Comparison of ENCODE assay signal across 8 cellular contexts in the genomic region with DNA sequence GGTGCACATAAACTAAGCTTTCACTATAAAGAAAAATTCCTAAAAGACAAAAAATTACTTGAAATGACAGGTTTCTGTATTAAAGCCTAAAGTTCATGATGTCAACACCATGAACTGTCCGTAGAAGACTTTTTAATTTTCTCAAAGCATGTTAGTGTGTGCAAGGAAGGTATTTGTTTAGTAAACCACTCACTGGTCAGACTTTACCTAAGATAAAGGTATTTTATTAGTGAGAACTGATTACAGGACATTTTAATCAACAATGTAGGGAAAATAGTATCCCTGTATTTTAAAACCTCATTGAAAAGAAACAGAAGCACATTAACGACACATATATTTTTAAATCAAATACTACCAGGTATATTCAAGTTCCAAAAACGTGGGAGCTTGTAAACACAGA. TPM values are rescaled to one million over a fixed set of nuclear protein-coding genes. Genes with fewer than 3 reads are reported as not detected.
DNase-seq lines count a peak whose midpoint lies in the region.
"Had no signal": no experiment of that assay in that cellular context is flagged by ENCODE, and none has a peak within 500 bp of the region (broad histone marks: within the 10 kb centered on the region; RNA-seq: fewer than 3 reads in every experiment).

No MANE protein-coding gene starts in this region.

- no peaks in the 10 kb centered on the region for H3K36me3 ChIP-seq in HUES48 (ENCODE audit: control insufficient read depth, insufficient read depth, low read length)
- no peaks in the 10 kb centered on the region for H3K36me3 ChIP-seq in stomach smooth muscle (ENCODE audit: control insufficient read depth in 2 of 2, insufficient read depth in 2 of 2, low read length in 2 of 2)

- H3K27ac Mint-ChIP-seq in activated T-helper 2 cell treated with anti-CD3 and anti-CD28 coated beads, Interferon-gamma antibody, Interleukin-2, Interleukin-4, amounts not matched to agents 10 μg/mL and 5 μg/mL and 100 μg/mL, durations not matched to agents 14 hours and 24 hours and 36 hours, result peak overlapping the region; percentile 88
- H3K27ac Mint-ChIP-seq in immature natural killer cell, result peak overlapping the region; percentile 95 to 100 (median 96)

- peak overlapping the region; percentile 97 for H3K4me3 ChIP-seq in HUES48 (ENCODE audit: low read depth, low read length)
- peak overlapping the region; percentile 79 to 95 for H3K4me3 ChIP-seq in stomach smooth muscle (ENCODE audit: low read length in 2 of 2)

- peaks cover 56% of the 10 kb centered on the region for H3K36me3 Mint-ChIP-seq in activated T-helper 2 cell treated with anti-CD3 and anti-CD28 coated beads, Interferon-gamma antibody, Interleukin-2, Interleukin-4, amounts not matched to agents 10 μg/mL and 5 μg/mL and 100 μg/mL, durations not matched to agents 14 hours and 24 hours and 36 hours (ENCODE audit: low read depth)
- H3K36me3 Mint-ChIP-seq in immature natural killer cell, result peaks cover 0 to 6% (median 0%) of the 10 kb centered on the region in 3 donors

- peaks cover 43% of the 10 kb centered on the region for H3K4me1 Mint-ChIP-seq in activated T-helper 2 cell treated with anti-CD3 and anti-CD28 coated beads, Interferon-gamma antibody, Interleukin-2, Interleukin-4, amounts not matched to agents 10 μg/mL and 5 μg/mL and 100 μg/mL, durations not matched to agents 14 hours and 24 hours and 36 hours (ENCODE audit: low read depth)
- H3K4me1 Mint-ChIP-seq in immature natural killer cell, result peaks cover 63 to 79% of the 10 kb centered on the region in 2 donors

- peaks cover 47% of the 10 kb centered on the region for H3K4me1 ChIP-seq in HUES48 (ENCODE audit: control insufficient read depth, insufficient read depth, low read length)
- H3K4me1 ChIP-seq in stomach smooth muscle (ENCODE audit: control insufficient read depth, insufficient read depth, low read length), result peaks cover 11% of the 10 kb centered on the region

- peaks cover 4% of the 10 kb centered on the region for H3K9me3 Mint-ChIP-seq in activated T-helper 2 cell treated with anti-CD3 and anti-CD28 coated beads, Interferon-gamma antibody, Interleukin-2, Interleukin-4, amounts not matched to agents 10 μg/mL and 5 μg/mL and 100 μg/mL, durations not matched to agents 14 hours and 24 hours and 36 hours
- no peaks in the 10 kb centered on the region for H3K9me3 Mint-ChIP-seq in immature natural killer cell

- no peak for DNase-seq in activated T-helper 2 cell treated with anti-CD3 and anti-CD28 coated beads, Interferon-gamma antibody, Interleukin-2, Interleukin-4, amounts not matched to agents 10 μg/mL and 5 μg/mL and 100 μg/mL, durations not matched to agents 14 hours and 24 hours and 36 hours (ENCODE audit: low spot score)
- DNase-seq in immature natural killer cell (no peak), Ammon's horn (ENCODE audit: low spot score) (no peak), AG08396 (ENCODE audit: low spot score) (no peak), C1 segment of cervical spinal cord (lab: John Stamatoyannopoulos, UW) (no peak)
- DNase-seq: foreskin melanocyte had no signal

- H3K9me3 ChIP-seq in HUES48 (ENCODE audit: control insufficient read depth, insufficient read depth, low read length) (no peaks in the 10 kb centered on the region), stomach smooth muscle (ENCODE audit: control insufficient read depth in 2 of 2, low read length in 2 of 2) (no peaks in the 10 kb centered on the region)

- intact Hi-C loops in activated T-helper 2 cell treated with anti-CD3 and anti-CD28 coated beads, Interferon-gamma antibody, Interleukin-2, Interleukin-4, amounts not matched to agents 10 μg/mL and 5 μg/mL and 100 μg/mL, durations not matched to agents 14 hours and 24 hours and 36 hours (cut with micrococcal nuclease), result loop anchor here (2.0 to 10.0 kb wide), 5 partner anchors 117 to 739 kb away; a partner anchor contains a TSS

- no peak overlapping the region for H3K27ac ChIP-seq in HUES48 (ENCODE audit: low read depth, low read length)
- no peak overlapping the region for H3K27ac ChIP-seq in stomach smooth muscle (ENCODE audit: low read length)

- no peak overlapping the region for H3K9ac ChIP-seq in HUES48 (ENCODE audit: low read depth, low read length)
- peak overlapping the region in 1 of 2 donors; percentile 87 for H3K9ac ChIP-seq in stomach smooth muscle (ENCODE audit: low read length in 2 of 2)

- H3K4me3 Mint-ChIP-seq in activated T-helper 2 cell treated with anti-CD3 and anti-CD28 coated beads, Interferon-gamma antibody, Interleukin-2, Interleukin-4, amounts not matched to agents 10 μg/mL and 5 μg/mL and 100 μg/mL, durations not matched to agents 14 hours and 24 hours and 36 hours (ENCODE audit: low read depth), result peak overlapping the region; percentile 95
- peak overlapping the region; percentile 94 to 100 (median 98) for H3K4me3 Mint-ChIP-seq in immature natural killer cell

- no peaks in the 10 kb centered on the region for H3K27me3 ChIP-seq in HUES48 (ENCODE audit: control insufficient read depth, insufficient read depth, low read length)
- no peaks in the 10 kb centered on the region for H3K27me3 ChIP-seq in stomach smooth muscle (ENCODE audit: control insufficient read depth in 1 of 2, insufficient read depth in 2 of 2, low read length in 2 of 2)

- no peaks in the 10 kb centered on the region for H3K27me3 Mint-ChIP-seq in activated T-helper 2 cell treated with anti-CD3 and anti-CD28 coated beads, Interferon-gamma antibody, Interleukin-2, Interleukin-4, amounts not matched to agents 10 μg/mL and 5 μg/mL and 100 μg/mL, durations not matched to agents 14 hours and 24 hours and 36 hours (ENCODE audit: low read depth)
- H3K27me3 Mint-ChIP-seq in immature natural killer cell (ENCODE audit: low read depth in 3 of 3), result peaks cover 5 to 16% (median 8%) of the 10 kb centered on the region in 3 donors

RNA-seq across cellular contexts. Expression of a gene that starts 2.9 kb away (rescaled TPM):
- total RNA-seq in activated T-helper 2 cell treated with anti-CD3 and anti-CD28 coated beads, Interferon-gamma antibody, Interleukin-2, Interleukin-4, amounts not matched to agents 10 μg/mL and 5 μg/mL and 100 μg/mL, durations not matched to agents 14 hours and 24 hours and 36 hours, result 193 and 213 TPM in 2 replicates
- polyA plus RNA-seq in immature natural killer cell, result 10 to 100 TPM; 20.8 to 39.4 (median 22.4) TPM
